ENCODE assay signal across 11 cellular contexts in genomic region chr13:85283408-85283807, GRCh38.
"Had no signal": no experiment of that assay in that cellular context is flagged by ENCODE, and none has a peak within 500 bp of the region (broad histone marks: within the 10 kb centered on the region; RNA-seq: fewer than 3 reads in every experiment).

No MANE protein-coding gene starts in this region.

- H3K4me1 ChIP-seq: heart left ventricle, lower lobe of right lung, parathyroid adenoma, upper lobe of left lung had no signal

- H3K27ac ChIP-seq: coronary artery, heart left ventricle, lower lobe of right lung, parathyroid adenoma, upper lobe of left lung had no signal

- H3K9ac ChIP-seq: parathyroid adenoma had no signal

- ATAC-seq: heart left ventricle; lower lobe of right lung; stimulated activated naive CD8-positive, alpha-beta T cell treated with anti-CD3 and anti-CD28 coated beads, Interleukin-15, amount 100 ng/mL, for 72 hours had no signal

- H3K4me3 ChIP-seq: coronary artery, heart left ventricle, lower lobe of right lung, upper lobe of left lung had no signal

- DNase-seq: activated naive CD4-positive, alpha-beta T cell; anterior cingulate cortex; effector CD4-positive, alpha-beta T cell; heart left ventricle; lower lobe of right lung; naive B cell; stimulated activated CD4-positive, alpha-beta T cell treated with anti-CD3 and anti-CD28 coated beads, Interleukin-1b, Interleukin-23, amount 100 ng/mL, for 48 hours; stimulated activated naive CD8-positive, alpha-beta T cell treated with anti-CD3 and anti-CD28 coated beads, Interleukin-15, amount 100 ng/mL, for 72 hours; upper lobe of left lung had no signal

- H3K36me3 ChIP-seq: heart left ventricle, lower lobe of right lung, upper lobe of left lung had no signal

- H3K9me3 ChIP-seq: heart left ventricle, lower lobe of right lung, upper lobe of left lung had no signal

- H3K27me3 ChIP-seq: heart left ventricle, upper lobe of left lung had no signal

- H2AFZ ChIP-seq: parathyroid adenoma had no signal

- H3K79me2 ChIP-seq: parathyroid adenoma had no signal
